In genomic region chr6:2187826-2188225, GRCh38 we compare ENCODE assay signal across 19 cellular contexts. TPM values are rescaled to one million over a fixed set of nuclear protein-coding genes. Genes with fewer than 3 reads are reported as not detected.
DNase-seq lines count a peak whose midpoint lies in the region; ATAC-seq lines count a peak whose summit lies in the region.
"Had no signal": no experiment of that assay in that cellular context is flagged by ENCODE, and none has a peak within 500 bp of the region (broad histone marks: within the 10 kb centered on the region; RNA-seq: fewer than 3 reads in every experiment).

No MANE protein-coding gene starts in this region.

- no peak overlapping the region for H3K4me3 Mint-ChIP-seq in T-helper 17 cell
- H3K4me3 Mint-ChIP-seq: CD4-positive, CD25-positive, alpha-beta regulatory T cell had no signal

- peaks cover 6% of the 10 kb centered on the region for H3K27me3 Mint-ChIP-seq in T-helper 17 cell
- H3K27me3 Mint-ChIP-seq: CD4-positive, CD25-positive, alpha-beta regulatory T cell had no signal

- H3K36me3 Mint-ChIP-seq in T-helper 17 cell (ENCODE audit: low read depth) = peaks cover 3% of the 10 kb centered on the region

- peaks cover 10% of the 10 kb centered on the region for H3K4me1 Mint-ChIP-seq in T-helper 17 cell

- H3K9me3 ChIP-seq in T-helper 17 cell (ENCODE audit: control insufficient read depth, low read length, poor library complexity, severe bottlenecking) = no peaks in the 10 kb centered on the region
- H3K9me3 ChIP-seq: Peyer's patch, SJSA1 had no signal

- ATAC-seq in GM18861 (IDR thresholded peaks at IDR 0.05; ENCODE audit: unreplicated experiment) (peak; percentile 61), GM19395 (IDR thresholded peaks at IDR 0.05; ENCODE audit: unreplicated experiment) (peak; percentile 50), HG03457 (IDR thresholded peaks at IDR 0.05; ENCODE audit: unreplicated experiment) (peak; percentile 47), T-helper 17 cell (no peak)
- ATAC-seq: HCT116 had no signal

- DNase-seq in left kidney (ENCODE audit: low read depth, low spot score) (peak; percentile 69), DMS 273 (lab: John Stamatoyannopoulos, UW; ENCODE audit: unreplicated experiment) (no peak), inferior parietal cortex (ENCODE audit: extremely low spot score) (no peak), T-helper 17 cell (no peak)
- DNase-seq in activated CD4-positive, alpha-beta T cell treated with anti-CD3 and anti-CD28 coated beads, Interleukin-2, amount 50 U/mL, for 48 hours = no peak
- DNase-seq: CD4-positive, CD25-positive, alpha-beta regulatory T cell; DMS79; IMR-90; MV-4-11; NCI-H1694 treated with DMSO at 0.1 percent for 48 hours; NCI-H2081 treated with DMSO at 0.1 percent for 48 hours; NCI-H2171 treated with DMSO at 0.1 percent for 48 hours; Peyer's patch; T-helper 1 cell had no signal

- H3K27ac Mint-ChIP-seq in T-helper 17 cell = no peak overlapping the region
- H3K27ac Mint-ChIP-seq: CD4-positive, CD25-positive, alpha-beta regulatory T cell had no signal

RNA-seq across cellular contexts. Expression of gene GMDS, which starts 57.6 kb away (rescaled TPM):
- 10 to 100 TPM; 18.2 to 20.5 TPM for total RNA-seq in T-helper 17 cell
